8 cellular contexts compared by ENCODE assay signal in genomic region chr11:22703040-22703439, GRCh38. TPM values are rescaled to one million over a fixed set of nuclear protein-coding genes. Genes with fewer than 3 reads are reported as not detected.
DNase-seq lines count a peak whose midpoint lies in the region; ATAC-seq and TF ChIP-seq lines count a peak whose summit lies in the region.

No MANE protein-coding gene starts in this region.

- ATAC-seq in GM19467 (IDR thresholded peaks at IDR 0.05; ENCODE audit: unreplicated experiment) (no peak), HG03108 (IDR thresholded peaks at IDR 0.05; ENCODE audit: unreplicated experiment) (no peak)

- TF ChIP-seq CTCF in glutamatergic neuron (IDR thresholded peaks at IDR 0.05; ENCODE audit: partially characterized antibody, unreplicated experiment) (no peak), MM.1S (IDR thresholded peaks at IDR 0.05; ENCODE audit: low read length) (no peak)

- H3K27me3 ChIP-seq in SJCRH30 (no peaks in the 10 kb centered on the region), MM.1S (replicated peaks; ENCODE audit: insufficient read depth, low read length) (no peaks in the 10 kb centered on the region)

- no peaks in the 10 kb centered on the region for H3K9me2 ChIP-seq in MM.1S (replicated peaks; ENCODE audit: insufficient read depth, low read length)

- H3K79me2 ChIP-seq in MM.1S (ENCODE audit: low read length), result peaks cover 86% of the 10 kb centered on the region

- H3K9me3 ChIP-seq in SJCRH30 (replicated peaks), result no peaks in the 10 kb centered on the region
- H3K9me3 ChIP-seq in MM.1S (replicated peaks; ENCODE audit: insufficient read depth, low read length), result no peaks in the 10 kb centered on the region

- no peaks in the 10 kb centered on the region for H3K36me3 Mint-ChIP-seq in glutamatergic neuron (ENCODE audit: unreplicated experiment)

- H3K4me2 ChIP-seq in MM.1S (ENCODE audit: low read depth, low read length), result no peak overlapping the region

- H3K9ac ChIP-seq in MM.1S (ENCODE audit: low read length), result no peak overlapping the region

- peak overlapping the region; percentile 29 for H3K4me3 ChIP-seq in SJCRH30
- no peak overlapping the region for H3K4me3 ChIP-seq in MM.1S (ENCODE audit: low read length)

- H3K27ac ChIP-seq in SJCRH30 (peak overlapping the region; percentile 96), MM.1S (ENCODE audit: low read length) (no peak overlapping the region)

- H3K4me1 Mint-ChIP-seq in glutamatergic neuron (ENCODE audit: low read depth, unreplicated experiment), result peaks cover 20% of the 10 kb centered on the region

- no peaks in the 10 kb centered on the region for H4K20me1 ChIP-seq in MM.1S (ENCODE audit: insufficient read depth, low read length)

- H2AFZ ChIP-seq in MM.1S (ENCODE audit: low read length), result no peak overlapping the region

- DNase-seq in EL, result peak; percentile 55
- peak; percentile 11 for DNase-seq in HK-2 (ENCODE audit: unreplicated experiment)
- peak; percentile 71 to 95 for DNase-seq in SJCRH30
- no peak for DNase-seq in glutamatergic neuron
- peak; percentile 4 for DNase-seq in stimulated activated CD4-positive, alpha-beta T cell treated with anti-CD3 and anti-CD28 coated beads, Interleukin-4, amount 100 ng/mL, for 24 hours
- DNase-seq in MM.1S, result no peak

- H3K4me3 Mint-ChIP-seq in glutamatergic neuron (ENCODE audit: unreplicated experiment), result peak overlapping the region; percentile 53

- peak overlapping the region; percentile 92 for H3K27ac Mint-ChIP-seq in glutamatergic neuron (ENCODE audit: unreplicated experiment)

- H3K27me3 Mint-ChIP-seq in glutamatergic neuron (ENCODE audit: unreplicated experiment), result peaks cover 2% of the 10 kb centered on the region

- H3K9me3 Mint-ChIP-seq in glutamatergic neuron (ENCODE audit: unreplicated experiment), result no peaks in the 10 kb centered on the region

- H3K36me3 ChIP-seq in SJCRH30 (no peaks in the 10 kb centered on the region), MM.1S (replicated peaks; ENCODE audit: insufficient read depth, low read length) (no peaks in the 10 kb centered on the region)

- no peaks in the 10 kb centered on the region for H3F3A ChIP-seq in MM.1S (ENCODE audit: insufficient read depth, low read length)

- H3K4me1 ChIP-seq in SJCRH30 (peaks cover 30% of the 10 kb centered on the region), MM.1S (ENCODE audit: low read length) (no peaks in the 10 kb centered on the region; the same call in 1 of the 2 replicates)

RNA-seq across cellular contexts. Expression of gene GAS2, which starts 36.6 kb away (rescaled TPM):
- total RNA-seq in SJCRH30 (2014; rRNA removed; shearing (Covaris generic)), result 3.7 and 4.4 TPM in 2 replicates
- 11.7 TPM for total RNA-seq in glutamatergic neuron (ENCODE audit: unreplicated experiment)

Comparison
In these comparisons a context has a peak if more than half of its experiments do, and no peak if none do; other contexts are left out.
1. DNase-seq: peak in EL (single experiment), HK-2 (single experiment), SJCRH30 (2 of 2) and stimulated activated CD4-positive, alpha-beta T cell treated with anti-CD3 and anti-CD28 coated beads, Interleukin-4, amount 100 ng/mL, for 24 hours (single experiment); none in glutamatergic neuron (single experiment) and MM.1S (single experiment).